ENCODE assay signal across 13 cellular contexts in the genomic region with DNA sequence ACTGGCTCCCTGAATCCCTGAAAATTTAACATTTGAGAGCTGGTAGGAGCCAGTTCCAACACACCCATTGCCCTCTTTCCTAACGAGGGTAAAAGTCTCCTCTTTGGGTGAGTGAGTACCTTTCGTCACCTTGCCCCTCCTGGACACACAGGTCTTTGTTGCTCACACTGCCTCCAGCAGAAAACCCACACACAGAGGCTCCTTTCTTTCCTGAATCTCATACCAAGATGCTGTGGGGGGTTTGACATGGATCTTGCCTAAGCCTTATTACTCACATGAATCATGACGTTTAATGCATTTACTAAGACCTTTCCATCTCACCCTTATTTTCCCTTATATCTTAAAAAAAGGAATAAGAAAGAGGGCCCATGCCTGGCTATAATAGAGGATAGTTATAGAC. TPM values are rescaled to one million over a fixed set of nuclear protein-coding genes. Genes with fewer than 3 reads are reported as not detected.
A peak's percentile ranks its signal among the peaks of the same experiment; 100 is the strongest.
DNase-seq lines count a peak whose midpoint lies in the region; ATAC-seq, FAIRE-seq and TF ChIP-seq lines count a peak whose summit lies in the region.
"Had no signal": no experiment of that assay in that cellular context is flagged by ENCODE, and none has a peak within 500 bp of the region (broad histone marks: within the 10 kb centered on the region; RNA-seq: fewer than 3 reads in every experiment).

No MANE protein-coding gene starts in this region.

- no peak for TF ChIP-seq CTCF in PC-9 (conservative IDR thresholded peaks at IDR 0.05)
- no peak for TF ChIP-seq CTCF in mucosa of descending colon (IDR thresholded peaks at IDR 0.05)
- TF ChIP-seq CTCF in tibial nerve (IDR thresholded peaks at IDR 0.05), result no peak

- peak overlapping the region; percentile 82 for H3K27ac ChIP-seq in PC-9
- peak overlapping the region; percentile 71 for H3K27ac ChIP-seq in epithelial cell of prostate
- peak overlapping the region; percentile 47 to 84 (median 76) for H3K27ac ChIP-seq in tibial nerve
- H3K27ac ChIP-seq: HL-60 had no signal

- TF ChIP-seq POLR2A in tibial nerve (IDR thresholded peaks at IDR 0.05), result no peak

- CTCF ChIA-PET in PC-9 (lab: Charles Lee), result no interaction called here

- H3K4me1 ChIP-seq in PC-9 (replicated peaks; ENCODE audit: insufficient read depth), result peaks cover 29% of the 10 kb centered on the region
- peaks cover 17% of the 10 kb centered on the region for H3K4me1 ChIP-seq in mucosa of descending colon (ENCODE audit: low read depth)
- peaks cover 3 to 60% (median 35%) of the 10 kb centered on the region in 4 donors for H3K4me1 ChIP-seq in tibial nerve

- DNase-seq in PC-9, result peak in 1 of 2 experiments; percentile 70
- peak; percentile 20 for DNase-seq in epithelial cell of prostate (ENCODE audit: low read depth, low spot score)
- no peak for DNase-seq in mucosa of descending colon
- DNase-seq in tibial nerve (ENCODE audit: low spot score in 2 of 2), result no peak
- DNase-seq in activated naive CD4-positive, alpha-beta T cell treated with anti-CD3 and anti-CD28 coated beads, Interleukin-2, amount 50 U/mL, for 16 hours, result no peak
- DNase-seq in HT-29 (ENCODE audit: low spot score), result no peak
- no peak for DNase-seq in urothelium cell line (ENCODE audit: low spot score)
- DNase-seq: activated CD4-positive, alpha-beta memory T cell treated with anti-CD3 and anti-CD28 coated beads, Interleukin-2, amount 10 ng/mL, durations not matched to agents 7 days and 5 days; activated naive CD8-positive, alpha-beta T cell treated with anti-CD3 and anti-CD28 coated beads for 36 hours; mesendoderm; NCI-H524 had no signal

- no peak for TF ChIP-seq EP300 in tibial nerve (IDR thresholded peaks at IDR 0.05)

- WGBS in tibial nerve, 2 donors, result 37 to 47% methylated on average over 3 of the region's 3 CpGs

- H3K4me2 ChIP-seq in PC-9, result peak overlapping the region; percentile 78

- POLR2A ChIA-PET in PC-9 (lab: Charles Lee; ENCODE audit: unreplicated experiment), result interaction anchor here (0.5 kb wide), 1 partner anchor 180 kb away, joined by 4 read pairs; no protein-coding TSS in a partner anchor

- H3K79me2 ChIP-seq in PC-9 (ENCODE audit: low read depth), result no peaks in the 10 kb centered on the region

- no TSS peak for BruUV-seq in PC-9 (replicated peaks; lab: Mats Ljungman, UMichigan)

- no peaks in the 10 kb centered on the region for H3K27me3 ChIP-seq in PC-9 (ENCODE audit: insufficient read depth, low read depth)
- no peaks in the 10 kb centered on the region for H3K27me3 ChIP-seq in tibial nerve

- H2AFZ ChIP-seq in PC-9, result 0 out of 2 replicates have a peak overlapping the region, but pooled peaks have one; percentile 41

- ATAC-seq in mucosa of descending colon, result peak; percentile 26
- ATAC-seq: stimulated activated memory B cell treated with anti-CD40 and anti-IgM and Interleukin-4, amounts not matched to agents 10 μg/mL and 1 μg/mL and 100 μg/mL, for 72 hours had no signal

- no peak for FAIRE-seq in urothelium cell line (lab: Jason Lieb, UNC)

- peaks cover 13% of the 10 kb centered on the region; the same call in 1 of the 2 replicates for H3F3A ChIP-seq in PC-9 (ENCODE audit: insufficient read depth, low read depth)

- H3K9me3 ChIP-seq in PC-9 (ENCODE audit: insufficient read depth, low read depth) (no peaks in the 10 kb centered on the region), mucosa of descending colon (no peaks in the 10 kb centered on the region), tibial nerve (no peaks in the 10 kb centered on the region)

- peak overlapping the region; percentile 37; the same call in 1 of the 2 replicates for H3K4me3 ChIP-seq in PC-9
- H3K4me3 ChIP-seq in mucosa of descending colon, result no peak overlapping the region
- no peak overlapping the region for H3K4me3 ChIP-seq in tibial nerve

- H3K36me3 ChIP-seq in PC-9 (ENCODE audit: low read depth) (no peaks in the 10 kb centered on the region), mucosa of descending colon (ENCODE audit: low read depth) (no peaks in the 10 kb centered on the region), tibial nerve (no peaks in the 10 kb centered on the region)

- intact Hi-C loops in PC-9 (cut with micrococcal nuclease; ENCODE audit: unreplicated experiment), result no loop called here
- intact Hi-C loops in mucosa of descending colon (cut with DNase I, micrococcal nuclease), result no loop called here

- no peaks in the 10 kb centered on the region for H4K20me1 ChIP-seq in PC-9 (ENCODE audit: insufficient read depth)

- no peaks in the 10 kb centered on the region for H3K9me2 ChIP-seq in PC-9 (ENCODE audit: insufficient read depth)

RNA-seq across cellular contexts. Expression of a gene that starts 53.0 kb away (rescaled TPM):
- 31.5 and 41.2 TPM in 2 replicates for total RNA-seq in PC-9 (2021)
- 100 to 1,000 TPM in 1 of 3 donors, 10 to 100 TPM in 2; 55.7 to 191 (median 57.1) TPM for total RNA-seq in mucosa of descending colon
- 10 to 100 TPM; 64.2 to 85.0 (median 70.5) TPM for total RNA-seq in tibial nerve
- 13.9 and 16.7 TPM in 2 replicates for total RNA-seq in HT-29 (2014; rRNA removed; shearing (Covaris generic))
